Comparison of ENCODE assay signal across 21 cellular contexts in the genomic region with DNA sequence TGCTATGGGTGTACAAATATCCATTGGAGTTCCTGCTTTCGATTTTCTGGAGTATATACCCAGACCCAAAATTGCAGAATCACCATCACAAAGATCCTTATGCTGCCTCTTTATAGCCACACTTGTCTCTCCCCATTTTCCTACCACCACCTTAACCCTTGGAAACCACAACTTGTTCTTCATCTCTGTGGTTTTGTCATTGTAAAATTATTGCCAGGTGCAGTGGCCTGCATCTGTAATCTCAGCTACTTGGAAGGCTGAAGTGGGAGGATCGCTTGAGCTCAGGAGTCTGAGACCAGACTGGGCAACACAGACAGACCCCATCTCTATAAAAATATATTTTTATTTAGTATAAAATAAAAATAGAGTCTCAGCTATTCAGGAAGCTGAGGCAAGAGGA.
DNase-seq lines count a peak whose midpoint lies in the region; ATAC-seq, FAIRE-seq and TF ChIP-seq lines count a peak whose summit lies in the region.
"Had no signal": no experiment of that assay in that cellular context is flagged by ENCODE, and none has a peak within 500 bp of the region (broad histone marks: within the 10 kb centered on the region; RNA-seq: fewer than 3 reads in every experiment).

No MANE protein-coding gene starts in this region.

- intact Hi-C loops in HepG2 (cut with micrococcal nuclease; ENCODE audit: unreplicated experiment), result no loop called here
- intact Hi-C loops in right lobe of liver (cut with DNase I), result no loop called here

- no peaks in the 10 kb centered on the region for H3K79me2 ChIP-seq in HepG2 (ENCODE audit: insufficient read depth, low read length)

- peaks cover 0 to 9% of the 10 kb centered on the region in 2 donors for H3K4me1 Mint-ChIP-seq in effector memory CD8-positive, alpha-beta T cell (ENCODE audit: low read depth in 2 of 2)

- CTCF ChIA-PET in HepG2 (lab: Yijun Ruan, JAX; ENCODE audit: low intra/inter-chr PET ratio, low total read pairs), result no interaction called here

- DNase-seq in HepG2 (ENCODE audit: low spot score) (no peak), right lobe of liver (no peak), MV-4-11 (lab: John Stamatoyannopoulos, UW) (peak; percentile 36), activated gamma-delta T cell (lab: John Stamatoyannopoulos, UW) (no peak), NCI-H446 treated with DMSO at 0.1 percent for 48 hours (lab: John Stamatoyannopoulos, UW) (no peak)
- DNase-seq in effector memory CD8-positive, alpha-beta T cell, result no peak
- DNase-seq: CD4-positive, CD25-positive, alpha-beta regulatory T cell; DMS79 treated with DMSO at 0.1 percent for 48 hours; IMR-90; Karpas-422; NCI-H1092 treated with DMSO at 0.1 percent for 48 hours; NCI-H1436 treated with DMSO at 0.1 percent for 48 hours; NCI-H1930; NCI-H510A; SHP77; SK-N-SH had no signal

- H3K4me3 ChIP-seq in HepG2 (replicated peaks in 1 of 3; ENCODE audit: insufficient read depth in 1 of 3, low read depth in 2 of 3, low read length in 3 of 3), result no peak overlapping the region
- H3K4me3 ChIP-seq in right lobe of liver, result no peak overlapping the region
- H3K4me3 ChIP-seq: GM23338 had no signal

- POLR2A ChIA-PET in HepG2 (lab: Yijun Ruan, JAX), result no interaction called here

- no peak overlapping the region for H2AFZ ChIP-seq in HepG2 (ENCODE audit: low read length)
- H2AFZ ChIP-seq: GM23338 had no signal

- H3K36me3 Mint-ChIP-seq in effector memory CD8-positive, alpha-beta T cell (ENCODE audit: insufficient read depth), result no peaks in the 10 kb centered on the region
- H3K36me3 Mint-ChIP-seq: CD4-positive, CD25-positive, alpha-beta regulatory T cell had no signal

- H4K20me1 ChIP-seq in HepG2 (ENCODE audit: insufficient read depth, low read length), result no peaks in the 10 kb centered on the region

- H3K9ac ChIP-seq in HepG2 (ENCODE audit: insufficient read depth, low read depth, low read length), result no peak overlapping the region
- H3K9ac ChIP-seq: SK-N-SH had no signal

- WGBS in HepG2 (ENCODE audit: low lambda C conversion rate), result 48% methylated on average over 2 of the region's 2 CpGs
- 75% methylated on average over 2 of the region's 2 CpGs for WGBS in right lobe of liver (ENCODE audit: insufficient coverage, low coverage, low lambda C conversion rate, missing lambda C conversion rate)

- H3K36me3 ChIP-seq in HepG2 (replicated peaks in 1 of 2; ENCODE audit: control insufficient read depth in 1 of 2, insufficient read depth in 2 of 2, low read length in 2 of 2), result no peaks in the 10 kb centered on the region
- no peaks in the 10 kb centered on the region for H3K36me3 ChIP-seq in right lobe of liver

- TF ChIP-seq POLR2A in HepG2 (IDR thresholded peaks at IDR 0.05; ENCODE audit: insufficient read depth in 1 of 2, low read depth in 2 of 2, low read length in 2 of 2) (no peak), right lobe of liver (IDR thresholded peaks at IDR 0.05) (no peak)

- H3K4me2 ChIP-seq in HepG2 (ENCODE audit: low read depth, low read length), result peak overlapping the region; percentile 44; the same call in 1 of the 2 replicates
- H3K4me2 ChIP-seq: GM23338, SK-N-SH had no signal

- peak overlapping the region; percentile 18 to 21 for H3K27ac Mint-ChIP-seq in effector memory CD8-positive, alpha-beta T cell
- H3K27ac Mint-ChIP-seq: CD4-positive, CD25-positive, alpha-beta regulatory T cell; GM23338 had no signal

- no peak overlapping the region for H3K27ac ChIP-seq in HepG2 (ENCODE audit: extremely low read length, insufficient read depth, low read length)
- no peak overlapping the region for H3K27ac ChIP-seq in right lobe of liver

- H3K27me3 Mint-ChIP-seq in effector memory CD8-positive, alpha-beta T cell, result peaks cover 4 to 5% of the 10 kb centered on the region in 2 donors

- no peak for TF ChIP-seq CTCF in HepG2 (CRISPR knock-in tag; IDR thresholded peaks at IDR 0.05)
- TF ChIP-seq CTCF in right lobe of liver (IDR thresholded peaks at IDR 0.05), result no peak

- peaks cover 0 to 4% of the 10 kb centered on the region in 2 donors for H3K9me3 Mint-ChIP-seq in effector memory CD8-positive, alpha-beta T cell

- in situ Hi-C loops in HepG2 (cut with HindIII; ENCODE audit: extremely low pct_ligation_motif_present, low pct_unique_long_range_greater_than_20kb), result no loop called here

- no peak overlapping the region for H3K4me3 Mint-ChIP-seq in effector memory CD8-positive, alpha-beta T cell
- H3K4me3 Mint-ChIP-seq: CD4-positive, CD25-positive, alpha-beta regulatory T cell; GM23338 had no signal

- BruUV-seq in HepG2 (replicated peaks; lab: Mats Ljungman, UMichigan), result no TSS peak

- TF ChIP-seq RAD21 in HepG2 (CRISPR knock-in tag; IDR thresholded peaks at IDR 0.05), result no peak

- peaks cover 0 to 31% of the 10 kb centered on the region in 2 experiments; a peak in 4 of 5 replicates for H3K27me3 ChIP-seq in HepG2 (ENCODE audit: control insufficient read depth in 1 of 2, insufficient read depth in 2 of 2, low read length in 2 of 2)
- H3K27me3 ChIP-seq in right lobe of liver, result no peaks in the 10 kb centered on the region

- H3K4me1 ChIP-seq in HepG2 (ENCODE audit: insufficient read depth, low read length) (peaks cover 29% of the 10 kb centered on the region), right lobe of liver (no peaks in the 10 kb centered on the region)

- ATAC-seq in HepG2 (no peak), right lobe of liver (no peak), HG03439 (IDR thresholded peaks at IDR 0.05; ENCODE audit: unreplicated experiment) (no peak), GM19397 (IDR thresholded peaks at IDR 0.05; ENCODE audit: unreplicated experiment) (no peak)
- ATAC-seq in effector memory CD8-positive, alpha-beta T cell (replicated peaks), result no peak
- ATAC-seq: GM23338 had no signal

- no peak for FAIRE-seq in HepG2 (lab: Jason Lieb, UNC)
- FAIRE-seq: GM12891, HTR-8/SVneo had no signal

- no peak for TF ChIP-seq EP300 in HepG2 (IDR thresholded peaks at IDR 0.05; ENCODE audit: low read depth in 2 of 2, low read length in 2 of 2)
- no peak for TF ChIP-seq EP300 in HepG2 (CRISPR knock-in tag; IDR thresholded peaks at IDR 0.05; ENCODE audit: borderline replicate concordance)

- H3K9me3 ChIP-seq in HepG2 (ENCODE audit: low read length) (no peaks in the 10 kb centered on the region), right lobe of liver (no peaks in the 10 kb centered on the region)
- H3K9me3 ChIP-seq: SK-N-SH had no signal

TF ChIP-seq in HepG2, 621 proteins besides CTCF, POLR2A, EP300 and RAD21 (continues in another document):
- no peak for TF ChIP-seq ZNF652 (CRISPR knock-in tag; IDR thresholded peaks at IDR 0.05; ENCODE audit: borderline replicate concordance, low read depth)
- no peak for TF ChIP-seq HINFP (CRISPR knock-in tag; IDR thresholded peaks at IDR 0.05; ENCODE audit: low read depth)
- TF ChIP-seq, protein P1, sequence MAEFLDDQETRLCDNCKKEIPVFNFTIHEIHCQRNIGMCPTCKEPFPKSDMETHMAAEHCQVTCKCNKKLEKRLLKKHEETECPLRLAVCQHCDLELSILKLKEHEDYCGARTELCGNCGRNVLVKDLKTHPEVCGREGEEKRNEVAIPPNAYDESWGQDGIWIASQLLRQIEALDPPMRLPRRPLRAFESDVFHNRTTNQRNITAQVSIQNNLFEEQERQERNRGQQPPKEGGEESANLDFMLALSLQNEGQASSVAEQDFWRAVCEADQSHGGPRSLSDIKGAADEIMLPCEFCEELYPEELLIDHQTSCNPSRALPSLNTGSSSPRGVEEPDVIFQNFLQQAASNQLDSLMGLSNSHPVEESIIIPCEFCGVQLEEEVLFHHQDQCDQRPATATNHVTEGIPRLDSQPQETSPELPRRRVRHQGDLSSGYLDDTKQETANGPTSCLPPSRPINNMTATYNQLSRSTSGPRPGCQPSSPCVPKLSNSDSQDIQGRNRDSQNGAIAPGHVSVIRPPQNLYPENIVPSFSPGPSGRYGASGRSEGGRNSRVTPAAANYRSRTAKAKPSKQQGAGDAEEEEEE (CRISPR knock-in tag; IDR thresholded peaks at IDR 0.05; ENCODE audit: borderline replicate concordance), result no peak
- TF ChIP-seq ZNF430 (CRISPR knock-in tag; IDR thresholded peaks at IDR 0.05), result no peak
- TF ChIP-seq MYPOP (CRISPR knock-in tag; IDR thresholded peaks at IDR 0.05), result no peak
- no peak for TF ChIP-seq SSRP1 (CRISPR knock-in tag; IDR thresholded peaks at IDR 0.05)
